Comparison of ENCODE assay signal across 9 cellular contexts in the genomic region with DNA sequence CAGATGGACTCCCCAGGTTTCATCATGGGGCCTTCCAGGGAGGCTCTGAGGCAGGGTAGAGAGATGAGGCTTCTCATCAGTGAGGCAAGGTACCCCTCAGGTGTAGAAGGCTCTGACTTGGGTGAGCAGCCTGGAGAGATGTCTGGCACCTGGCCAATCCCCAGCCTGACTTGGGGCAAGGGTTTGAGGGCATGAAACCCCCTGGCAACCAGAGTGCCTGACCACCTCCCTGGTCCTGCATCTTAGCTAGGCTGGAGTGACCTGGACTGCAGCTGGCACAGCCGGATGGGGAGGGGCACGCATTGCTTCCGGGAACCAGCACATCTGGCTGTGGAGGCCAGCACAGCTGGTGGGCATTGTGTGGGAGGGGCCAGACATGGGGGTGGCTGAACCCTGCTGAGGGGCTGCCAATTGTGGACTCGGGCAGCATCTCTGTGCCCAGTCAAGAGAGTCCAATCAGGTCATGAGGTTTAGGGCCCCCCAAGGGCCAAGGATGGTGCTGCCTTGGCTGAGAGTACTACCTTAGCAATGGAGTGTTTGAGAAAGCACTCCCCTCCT. TPM values are rescaled to one million over a fixed set of nuclear protein-coding genes. Genes with fewer than 3 reads are reported as not detected.
A peak's percentile ranks its signal among the peaks of the same experiment; 100 is the strongest.
DNase-seq lines count a peak whose midpoint lies in the region; ATAC-seq and TF ChIP-seq lines count a peak whose summit lies in the region.
"Had no signal": no experiment of that assay in that cellular context is flagged by ENCODE, and none has a peak within 500 bp of the region (broad histone marks: within the 10 kb centered on the region; RNA-seq: fewer than 3 reads in every experiment).

No MANE protein-coding gene starts in this region.

- TF ChIP-seq POLR2A in breast epithelium (IDR thresholded peaks at IDR 0.05), result no peak

- TF ChIP-seq CTCF in breast epithelium (IDR thresholded peaks at IDR 0.05), result no peak
- no peak for TF ChIP-seq CTCF in tibial artery (IDR thresholded peaks at IDR 0.05)

- ATAC-seq in activated CD4-positive, alpha-beta T cell treated with anti-CD3 and anti-CD28 coated beads for 36 hours, result no peak
- no peak for ATAC-seq in left lobe of liver

- CTCF ChIA-PET in activated CD4-positive, alpha-beta T cell treated with anti-CD3 and anti-CD28 coated beads for 36 hours (lab: Charles Lee), result no interaction called here

- POLR2A ChIA-PET in activated CD4-positive, alpha-beta T cell treated with anti-CD3 and anti-CD28 coated beads for 36 hours (lab: Charles Lee), result no interaction called here

- H3K36me3 Mint-ChIP-seq in activated CD4-positive, alpha-beta T cell treated with anti-CD3 and anti-CD28 coated beads for 36 hours (ENCODE audit: low read depth), result no peaks in the 10 kb centered on the region

- no peak overlapping the region for H3K27ac Mint-ChIP-seq in activated CD4-positive, alpha-beta T cell treated with anti-CD3 and anti-CD28 coated beads for 36 hours

- DNase-seq in activated CD4-positive, alpha-beta T cell treated with anti-CD3 and anti-CD28 coated beads for 36 hours, result no peak
- no peak for DNase-seq in activated CD4-positive, alpha-beta T cell treated with anti-CD3 and anti-CD28 coated beads for 4 hours
- DNase-seq in breast epithelium (ENCODE audit: low spot score in 2 of 2) (peak in 1 of 2 donors; percentile 46), left lobe of liver (ENCODE audit: low spot score) (peak; percentile 46), tibial artery (peak; percentile 48 to 80), SKM-1 treated with dmso at 0.1 percent for 144 hours (lab: John Stamatoyannopoulos, UW; ENCODE audit: unreplicated experiment) (no peak)
- no peak for DNase-seq in activated CD8-positive, alpha-beta memory T cell treated with anti-CD3 and anti-CD28 coated beads for 24 hours
- no peak for DNase-seq in stimulated activated CD4-positive, alpha-beta T cell treated with anti-CD3 and anti-CD28 coated beads, Interleukin-4, amount 100 ng/mL, for 4 hours

- no peaks in the 10 kb centered on the region for H3K36me3 ChIP-seq in breast epithelium
- peaks cover 10 to 32% (median 20%) of the 10 kb centered on the region in 3 donors for H3K36me3 ChIP-seq in tibial artery

- H3K9me3 ChIP-seq in breast epithelium (no peaks in the 10 kb centered on the region), tibial artery (no peaks in the 10 kb centered on the region)

- H3K27me3 ChIP-seq in breast epithelium (no peaks in the 10 kb centered on the region), tibial artery (no peaks in the 10 kb centered on the region)

- intact Hi-C loops in activated CD4-positive, alpha-beta T cell treated with anti-CD3 and anti-CD28 coated beads for 36 hours (cut with DNase I, micrococcal nuclease), result loop anchor here in 1 of 2 experiments (10.0 kb wide), 1 partner anchor 89 kb away; no protein-coding TSS in a partner anchor
- intact Hi-C loops in breast epithelium (cut with DNase I; ENCODE audit: low total_unique reads) (no loop called here), tibial artery (cut with DNase I; ENCODE audit: low total_unique reads) (loop anchor here (2.0 kb wide), 1 partner anchor 89 kb away; no protein-coding TSS in a partner anchor)

- H3K4me3 ChIP-seq in breast epithelium, result peak overlapping the region; percentile 75 to 97 (median 86)
- H3K4me3 ChIP-seq in tibial artery, result peak overlapping the region; percentile 89 to 95

- peaks cover 7% of the 10 kb centered on the region for H3K4me1 Mint-ChIP-seq in activated CD4-positive, alpha-beta T cell treated with anti-CD3 and anti-CD28 coated beads for 36 hours

- peaks cover 2% of the 10 kb centered on the region for H3K27me3 Mint-ChIP-seq in activated CD4-positive, alpha-beta T cell treated with anti-CD3 and anti-CD28 coated beads for 36 hours

- H3K4me1 ChIP-seq in breast epithelium, result peaks cover 10 to 18% of the 10 kb centered on the region in 2 donors
- H3K4me1 ChIP-seq in tibial artery, result peaks cover 0 to 79% (median 72%) of the 10 kb centered on the region in 4 donors

- H3K4me3 Mint-ChIP-seq in activated CD4-positive, alpha-beta T cell treated with anti-CD3 and anti-CD28 coated beads for 36 hours, result peak overlapping the region; percentile 40

- no peaks in the 10 kb centered on the region for H3K9me3 Mint-ChIP-seq in activated CD4-positive, alpha-beta T cell treated with anti-CD3 and anti-CD28 coated beads for 36 hours (ENCODE audit: low read depth)

- peak overlapping the region; percentile 89 to 98 for H3K27ac ChIP-seq in breast epithelium
- H3K27ac ChIP-seq in tibial artery, result peak overlapping the region; percentile 95 to 99

RNA-seq across cellular contexts. Expression of gene ZBTB47, which starts 1.9 kb away (rescaled TPM):
- under 1 TPM; 0.60 to 0.62 TPM for total RNA-seq in activated CD4-positive, alpha-beta T cell treated with anti-CD3 and anti-CD28 coated beads for 36 hours
- total RNA-seq in breast epithelium (10 to 100 TPM; 18.0 to 61.8 (median 45.2) TPM), left lobe of liver (5.0 TPM)

RNA-seq across cellular contexts. Expression of gene KLHL40, which starts 29.9 kb away (rescaled TPM):
- total RNA-seq in activated CD4-positive, alpha-beta T cell treated with anti-CD3 and anti-CD28 coated beads for 36 hours, result not detected
- total RNA-seq in breast epithelium, result not detected
- total RNA-seq in left lobe of liver, result not detected
- total RNA-seq: mononuclear cell had no signal

RNA-seq across cellular contexts. Expression of gene HHATL, which starts 47.2 kb away (rescaled TPM):
- not detected for total RNA-seq in activated CD4-positive, alpha-beta T cell treated with anti-CD3 and anti-CD28 coated beads for 36 hours
- total RNA-seq in breast epithelium (1 to 10 TPM in 1 of 3 donors, under 1 TPM in 1, not detected in 1; 0.32 to 1.6 TPM), left lobe of liver (0.40 TPM)
- total RNA-seq: mononuclear cell had no signal

RNA-seq across cellular contexts. Expression of gene NKTR, which starts 54.9 kb away (rescaled TPM):
- total RNA-seq in activated CD4-positive, alpha-beta T cell treated with anti-CD3 and anti-CD28 coated beads for 36 hours, result 10 to 100 TPM; 50.8 to 59.2 TPM
- total RNA-seq in breast epithelium (100 to 1,000 TPM; 132 to 214 (median 175) TPM), left lobe of liver (29.2 TPM)

Comparison
In these comparisons a context has a peak if more than half of its experiments do, and no peak if none do; other contexts are left out.
1. DNase-seq: peak in left lobe of liver (single experiment) and tibial artery (2 of 2); none in activated CD4-positive, alpha-beta T cell treated with anti-CD3 and anti-CD28 coated beads for 36 hours (single experiment), activated CD4-positive, alpha-beta T cell treated with anti-CD3 and anti-CD28 coated beads for 4 hours (0 of 2), activated CD8-positive, alpha-beta memory T cell treated with anti-CD3 and anti-CD28 coated beads for 24 hours (single experiment), SKM-1 treated with dmso at 0.1 percent for 144 hours (single experiment) and stimulated activated CD4-positive, alpha-beta T cell treated with anti-CD3 and anti-CD28 coated beads, Interleukin-4, amount 100 ng/mL, for 4 hours (0 of 2).